Comparison of ENCODE assay signal across 1 cellular context in the genomic region with DNA sequence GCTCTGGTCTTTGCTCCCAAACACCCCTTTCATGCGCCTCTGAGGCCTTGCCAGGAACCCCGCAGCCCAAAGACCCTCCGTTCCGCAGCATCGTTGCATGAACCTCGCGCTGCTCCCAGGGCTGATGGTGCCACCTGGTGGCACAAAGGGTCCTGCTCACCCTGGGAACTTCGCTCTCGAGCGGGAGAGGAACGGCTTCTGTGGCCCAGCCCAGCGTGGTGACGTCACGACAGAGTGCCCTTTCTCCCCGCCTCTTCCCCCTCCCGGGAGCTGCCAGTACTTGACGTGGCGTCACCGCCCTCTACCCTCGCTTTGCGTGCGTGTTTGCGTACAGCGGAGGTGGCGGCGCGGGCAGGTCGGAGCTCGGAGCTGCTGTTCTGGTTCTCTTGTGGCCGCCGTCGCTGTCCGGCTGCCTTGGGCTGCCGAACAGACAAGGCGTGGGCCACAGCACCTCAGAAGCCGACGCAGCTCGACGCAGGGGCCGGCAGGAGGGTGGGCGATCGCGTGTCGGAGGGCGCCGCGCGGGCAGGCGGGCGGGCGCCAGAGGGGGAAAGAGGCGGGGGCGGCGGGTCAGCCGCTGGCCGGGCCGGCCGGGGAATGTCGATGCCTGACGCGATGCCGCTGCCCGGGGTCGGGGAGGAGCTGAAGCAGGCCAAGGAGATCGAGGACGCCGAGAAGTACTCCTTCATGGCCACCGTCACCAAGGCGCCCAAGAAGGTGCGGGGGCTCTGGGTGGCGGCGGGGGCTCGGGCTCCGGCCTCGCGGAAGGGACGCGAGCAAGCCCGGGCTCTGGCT.
A peak's percentile ranks its signal among the peaks of the same experiment; 100 is the strongest.
TF ChIP-seq lines count a peak whose summit lies in the region.

A gene (plus strand): TSS at position 310 of the 795 bp plus-strand sequence. CDS start 288 bp downstream, at position 598.

TF ChIP-seq in HepG2, 621 proteins besides CTCF, POLR2A, EP300 and RAD21 (continued from another document and continues in another):
- TF ChIP-seq SYNCRIP (IDR thresholded peaks at IDR 0.05; ENCODE audit: insufficient read depth, low read depth, low read length) (no peak), ZNF761 (CRISPR knock-in tag; conservative IDR thresholded peaks at IDR 0.05) (peak; percentile 80; the same call in 1 of the 2 replicates), TBP (CRISPR knock-in tag; IDR thresholded peaks at IDR 0.05) (no peak), KLF15 (CRISPR knock-in tag; IDR thresholded peaks at IDR 0.05; ENCODE audit: borderline replicate concordance) (no peak), ZNF83 (CRISPR knock-in tag; IDR thresholded peaks at IDR 0.05; ENCODE audit: borderline replicate concordance) (0 out of 2 replicates have a peak, but pooled peaks have one; percentile 30), JDP2 (CRISPR knock-in tag; IDR thresholded peaks at IDR 0.05; ENCODE audit: borderline replicate concordance) (no peak), ZNF143 (CRISPR knock-in tag; IDR thresholded peaks at IDR 0.05) (peak; percentile 61; the same call in 1 of the 2 replicates), ZNF605 (CRISPR knock-in tag; IDR thresholded peaks at IDR 0.05) (no peak; the same call in 1 of the 2 replicates), NCOA1 (CRISPR knock-in tag; IDR thresholded peaks at IDR 0.05) (peak; percentile 80; the same call in 1 of the 2 replicates), ZNF724P (CRISPR knock-in tag; IDR thresholded peaks at IDR 0.05; ENCODE audit: borderline replicate concordance) (no peak), KLF6 (CRISPR knock-in tag; IDR thresholded peaks at IDR 0.05) (0 out of 2 replicates have a peak, but pooled peaks have one; percentile 63), MAFG (CRISPR knock-in tag; IDR thresholded peaks at IDR 0.05) (no peak), RFX1 (IDR thresholded peaks at IDR 0.05) (no peak), RELA (CRISPR knock-in tag; IDR thresholded peaks at IDR 0.05) (peak; percentile 87; the same call in 1 of the 2 replicates), MXD4 (CRISPR knock-in tag; IDR thresholded peaks at IDR 0.05) (peak; percentile 85), ZNF709 (CRISPR knock-in tag; IDR thresholded peaks at IDR 0.05) (no peak; the same call in 1 of the 2 replicates), ARHGAP35 (CRISPR knock-in tag; IDR thresholded peaks at IDR 0.05; ENCODE audit: borderline replicate concordance) (0 out of 2 replicates have a peak, but pooled peaks have one; percentile 34), ZNF562 (CRISPR knock-in tag; IDR thresholded peaks at IDR 0.05; ENCODE audit: borderline replicate concordance) (no peak), ZNF775 (CRISPR knock-in tag; IDR thresholded peaks at IDR 0.05; ENCODE audit: borderline replicate concordance) (0 out of 2 replicates have a peak, but pooled peaks have one; percentile 29), ZNF296 (CRISPR knock-in tag; conservative IDR thresholded peaks at IDR 0.05) (no peak; the same call in 1 of the 2 replicates), ERF (CRISPR knock-in tag; IDR thresholded peaks at IDR 0.05) (peak; percentile 90), FOSL2 (CRISPR knock-in tag; IDR thresholded peaks at IDR 0.05) (peak; percentile 74), IKZF4 (CRISPR knock-in tag; IDR thresholded peaks at IDR 0.05; ENCODE audit: borderline replicate concordance, low read depth, not compliant biosample characterization) (no peak), ZNF17 (CRISPR knock-in tag; IDR thresholded peaks at IDR 0.05) (no peak), ZNF616 (CRISPR knock-in tag; IDR thresholded peaks at IDR 0.05; ENCODE audit: low read depth) (no peak), ZNF160 (CRISPR knock-in tag; IDR thresholded peaks at IDR 0.05) (peak; percentile 70; the same call in 1 of the 2 replicates), RFX3 (CRISPR knock-in tag; IDR thresholded peaks at IDR 0.05) (no peak), HMG20B (CRISPR knock-in tag; conservative IDR thresholded peaks at IDR 0.05) (0 out of 2 replicates have a peak, but pooled peaks have one; percentile 27), ETV6 (CRISPR knock-in tag; conservative IDR thresholded peaks at IDR 0.05) (peak; percentile 85; the same call in 1 of the 2 replicates)
- TF ChIP-seq, protein P1, sequence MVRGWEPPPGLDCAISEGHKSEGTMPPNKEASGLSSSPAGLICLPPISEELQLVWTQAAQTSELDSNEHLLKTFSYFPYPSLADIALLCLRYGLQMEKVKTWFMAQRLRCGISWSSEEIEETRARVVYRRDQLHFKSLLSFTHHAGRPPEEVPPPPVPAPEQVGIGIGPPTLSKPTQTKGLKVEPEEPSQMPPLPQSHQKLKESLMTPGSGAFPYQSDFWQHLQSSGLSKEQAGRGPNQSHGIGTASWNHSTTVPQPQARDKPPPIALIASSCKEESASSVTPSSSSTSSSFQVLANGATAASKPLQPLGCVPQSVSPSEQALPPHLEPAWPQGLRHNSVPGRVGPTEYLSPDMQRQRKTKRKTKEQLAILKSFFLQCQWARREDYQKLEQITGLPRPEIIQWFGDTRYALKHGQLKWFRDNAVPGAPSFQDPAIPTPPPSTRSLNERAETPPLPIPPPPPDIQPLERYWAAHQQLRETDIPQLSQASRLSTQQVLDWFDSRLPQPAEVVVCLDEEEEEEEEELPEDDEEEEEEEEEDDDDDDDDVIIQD (CRISPR knock-in tag; IDR thresholded peaks at IDR 0.05; ENCODE audit: low read depth): peak; percentile 51; the same call in 1 of the 2 replicates
- TF ChIP-seq, protein P2, sequence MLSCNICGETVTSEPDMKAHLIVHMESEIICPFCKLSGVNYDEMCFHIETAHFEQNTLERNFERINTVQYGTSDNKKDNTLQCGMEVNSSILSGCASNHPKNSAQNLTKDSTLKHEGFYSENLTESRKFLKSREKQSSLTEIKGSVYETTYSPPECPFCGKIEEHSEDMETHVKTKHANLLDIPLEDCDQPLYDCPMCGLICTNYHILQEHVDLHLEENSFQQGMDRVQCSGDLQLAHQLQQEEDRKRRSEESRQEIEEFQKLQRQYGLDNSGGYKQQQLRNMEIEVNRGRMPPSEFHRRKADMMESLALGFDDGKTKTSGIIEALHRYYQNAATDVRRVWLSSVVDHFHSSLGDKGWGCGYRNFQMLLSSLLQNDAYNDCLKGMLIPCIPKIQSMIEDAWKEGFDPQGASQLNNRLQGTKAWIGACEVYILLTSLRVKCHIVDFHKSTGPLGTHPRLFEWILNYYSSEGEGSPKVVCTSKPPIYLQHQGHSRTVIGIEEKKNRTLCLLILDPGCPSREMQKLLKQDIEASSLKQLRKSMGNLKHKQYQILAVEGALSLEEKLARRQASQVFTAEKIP (CRISPR knock-in tag; IDR thresholded peaks at IDR 0.05; ENCODE audit: borderline replicate concordance): no peak
- TF ChIP-seq, protein P3, sequence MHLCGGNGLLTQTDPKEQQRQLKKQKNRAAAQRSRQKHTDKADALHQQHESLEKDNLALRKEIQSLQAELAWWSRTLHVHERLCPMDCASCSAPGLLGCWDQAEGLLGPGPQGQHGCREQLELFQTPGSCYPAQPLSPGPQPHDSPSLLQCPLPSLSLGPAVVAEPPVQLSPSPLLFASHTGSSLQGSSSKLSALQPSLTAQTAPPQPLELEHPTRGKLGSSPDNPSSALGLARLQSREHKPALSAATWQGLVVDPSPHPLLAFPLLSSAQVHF (CRISPR knock-in tag; IDR thresholded peaks at IDR 0.05): no peak
- TF ChIP-seq, protein P4, sequence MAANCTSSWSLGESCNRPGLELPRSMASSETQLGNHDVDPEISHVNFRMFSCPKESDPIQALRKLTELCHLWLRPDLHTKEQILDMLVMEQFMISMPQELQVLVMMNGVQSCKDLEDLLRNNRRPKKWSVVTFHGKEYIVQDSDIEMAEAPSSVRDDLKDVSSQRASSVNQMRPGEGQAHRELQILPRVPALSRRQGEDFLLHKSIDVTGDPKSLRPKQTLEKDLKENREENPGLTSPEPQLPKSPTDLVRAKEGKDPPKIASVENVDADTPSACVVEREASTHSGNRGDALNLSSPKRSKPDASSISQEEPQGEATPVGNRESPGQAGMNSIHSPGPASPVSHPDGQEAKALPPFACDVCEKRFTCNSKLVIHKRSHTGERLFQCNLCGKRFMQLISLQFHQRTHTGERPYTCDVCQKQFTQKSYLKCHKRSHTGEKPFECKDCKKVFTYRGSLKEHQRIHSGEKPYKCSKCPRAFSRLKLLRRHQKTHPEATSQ (CRISPR knock-in tag; IDR thresholded peaks at IDR 0.05; ENCODE audit: borderline replicate concordance): no peak; the same call in none of the 2 replicates
- TF ChIP-seq, protein P5, sequence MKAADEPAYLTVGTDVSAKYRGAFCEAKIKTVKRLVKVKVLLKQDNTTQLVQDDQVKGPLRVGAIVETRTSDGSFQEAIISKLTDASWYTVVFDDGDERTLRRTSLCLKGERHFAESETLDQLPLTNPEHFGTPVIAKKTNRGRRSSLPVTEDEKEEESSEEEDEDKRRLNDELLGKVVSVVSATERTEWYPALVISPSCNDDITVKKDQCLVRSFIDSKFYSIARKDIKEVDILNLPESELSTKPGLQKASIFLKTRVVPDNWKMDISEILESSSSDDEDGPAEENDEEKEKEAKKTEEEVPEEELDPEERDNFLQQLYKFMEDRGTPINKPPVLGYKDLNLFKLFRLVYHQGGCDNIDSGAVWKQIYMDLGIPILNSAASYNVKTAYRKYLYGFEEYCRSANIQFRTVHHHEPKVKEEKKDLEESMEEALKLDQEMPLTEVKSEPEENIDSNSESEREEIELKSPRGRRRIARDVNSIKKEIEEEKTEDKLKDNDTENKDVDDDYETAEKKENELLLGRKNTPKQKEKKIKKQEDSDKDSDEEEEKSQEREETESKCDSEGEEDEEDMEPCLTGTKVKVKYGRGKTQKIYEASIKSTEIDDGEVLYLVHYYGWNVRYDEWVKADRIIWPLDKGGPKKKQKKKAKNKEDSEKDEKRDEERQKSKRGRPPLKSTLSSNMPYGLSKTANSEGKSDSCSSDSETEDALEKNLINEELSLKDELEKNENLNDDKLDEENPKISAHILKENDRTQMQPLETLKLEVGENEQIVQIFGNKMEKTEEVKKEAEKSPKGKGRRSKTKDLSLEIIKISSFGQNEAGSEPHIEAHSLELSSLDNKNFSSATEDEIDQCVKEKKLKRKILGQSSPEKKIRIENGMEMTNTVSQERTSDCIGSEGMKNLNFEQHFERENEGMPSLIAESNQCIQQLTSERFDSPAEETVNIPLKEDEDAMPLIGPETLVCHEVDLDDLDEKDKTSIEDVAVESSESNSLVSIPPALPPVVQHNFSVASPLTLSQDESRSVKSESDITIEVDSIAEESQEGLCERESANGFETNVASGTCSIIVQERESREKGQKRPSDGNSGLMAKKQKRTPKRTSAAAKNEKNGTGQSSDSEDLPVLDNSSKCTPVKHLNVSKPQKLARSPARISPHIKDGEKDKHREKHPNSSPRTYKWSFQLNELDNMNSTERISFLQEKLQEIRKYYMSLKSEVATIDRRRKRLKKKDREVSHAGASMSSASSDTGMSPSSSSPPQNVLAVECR (CRISPR knock-in tag; IDR thresholded peaks at IDR 0.05; ENCODE audit: borderline replicate concordance): peak; percentile 95; the same call in 1 of the 2 replicates
- TF ChIP-seq, protein P6, sequence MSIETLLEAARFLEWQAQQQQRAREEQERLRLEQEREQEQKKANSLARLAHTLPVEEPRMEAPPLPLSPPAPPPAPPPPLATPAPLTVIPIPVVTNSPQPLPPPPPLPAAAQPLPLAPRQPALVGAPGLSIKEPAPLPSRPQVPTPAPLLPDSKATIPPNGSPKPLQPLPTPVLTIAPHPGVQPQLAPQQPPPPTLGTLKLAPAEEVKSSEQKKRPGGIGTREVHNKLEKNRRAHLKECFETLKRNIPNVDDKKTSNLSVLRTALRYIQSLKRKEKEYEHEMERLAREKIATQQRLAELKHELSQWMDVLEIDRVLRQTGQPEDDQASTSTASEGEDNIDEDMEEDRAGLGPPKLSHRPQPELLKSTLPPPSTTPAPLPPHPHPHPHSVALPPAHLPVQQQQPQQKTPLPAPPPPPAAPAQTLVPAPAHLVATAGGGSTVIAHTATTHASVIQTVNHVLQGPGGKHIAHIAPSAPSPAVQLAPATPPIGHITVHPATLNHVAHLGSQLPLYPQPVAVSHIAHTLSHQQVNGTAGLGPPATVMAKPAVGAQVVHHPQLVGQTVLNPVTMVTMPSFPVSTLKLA (IDR thresholded peaks at IDR 0.05): peak; percentile 51
- TF ChIP-seq, protein P7, sequence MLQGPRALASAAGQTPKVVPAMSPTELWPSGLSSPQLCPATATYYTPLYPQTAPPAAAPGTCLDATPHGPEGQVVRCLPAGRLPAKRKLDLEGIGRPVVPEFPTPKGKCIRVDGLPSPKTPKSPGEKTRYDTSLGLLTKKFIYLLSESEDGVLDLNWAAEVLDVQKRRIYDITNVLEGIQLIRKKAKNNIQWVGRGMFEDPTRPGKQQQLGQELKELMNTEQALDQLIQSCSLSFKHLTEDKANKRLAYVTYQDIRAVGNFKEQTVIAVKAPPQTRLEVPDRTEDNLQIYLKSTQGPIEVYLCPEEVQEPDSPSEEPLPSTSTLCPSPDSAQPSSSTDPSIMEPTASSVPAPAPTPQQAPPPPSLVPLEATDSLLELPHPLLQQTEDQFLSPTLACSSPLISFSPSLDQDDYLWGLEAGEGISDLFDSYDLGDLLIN (CRISPR knock-in tag; IDR thresholded peaks at IDR 0.05; ENCODE audit: borderline replicate concordance): peak; percentile 17; the same call in 1 of the 2 replicates
- TF ChIP-seq, protein P8, sequence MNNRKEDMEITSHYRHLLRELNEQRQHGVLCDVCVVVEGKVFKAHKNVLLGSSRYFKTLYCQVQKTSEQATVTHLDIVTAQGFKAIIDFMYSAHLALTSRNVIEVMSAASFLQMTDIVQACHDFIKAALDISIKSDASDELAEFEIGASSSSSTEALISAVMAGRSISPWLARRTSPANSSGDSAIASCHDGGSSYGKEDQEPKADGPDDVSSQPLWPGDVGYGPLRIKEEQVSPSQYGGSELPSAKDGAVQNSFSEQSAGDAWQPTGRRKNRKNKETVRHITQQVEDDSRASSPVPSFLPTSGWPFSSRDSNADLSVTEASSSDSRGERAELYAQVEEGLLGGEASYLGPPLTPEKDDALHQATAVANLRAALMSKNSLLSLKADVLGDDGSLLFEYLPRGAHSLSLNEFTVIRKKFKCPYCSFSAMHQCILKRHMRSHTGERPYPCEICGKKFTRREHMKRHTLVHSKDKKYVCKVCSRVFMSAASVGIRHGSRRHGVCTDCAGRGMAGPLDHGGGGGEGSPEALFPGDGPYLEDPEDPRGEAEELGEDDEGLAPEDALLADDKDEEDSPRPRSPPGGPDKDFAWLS (CRISPR knock-in tag; IDR thresholded peaks at IDR 0.05; ENCODE audit: borderline replicate concordance): no peak
- TF ChIP-seq, protein P9, sequence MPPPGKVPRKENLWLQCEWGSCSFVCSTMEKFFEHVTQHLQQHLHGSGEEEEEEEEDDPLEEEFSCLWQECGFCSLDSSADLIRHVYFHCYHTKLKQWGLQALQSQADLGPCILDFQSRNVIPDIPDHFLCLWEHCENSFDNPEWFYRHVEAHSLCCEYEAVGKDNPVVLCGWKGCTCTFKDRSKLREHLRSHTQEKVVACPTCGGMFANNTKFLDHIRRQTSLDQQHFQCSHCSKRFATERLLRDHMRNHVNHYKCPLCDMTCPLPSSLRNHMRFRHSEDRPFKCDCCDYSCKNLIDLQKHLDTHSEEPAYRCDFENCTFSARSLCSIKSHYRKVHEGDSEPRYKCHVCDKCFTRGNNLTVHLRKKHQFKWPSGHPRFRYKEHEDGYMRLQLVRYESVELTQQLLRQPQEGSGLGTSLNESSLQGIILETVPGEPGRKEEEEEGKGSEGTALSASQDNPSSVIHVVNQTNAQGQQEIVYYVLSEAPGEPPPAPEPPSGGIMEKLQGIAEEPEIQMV (CRISPR knock-in tag; IDR thresholded peaks at IDR 0.05; ENCODE audit: low read depth): no peak
